Comparison of ENCODE assay signal across 9 cellular contexts in the genomic region with DNA sequence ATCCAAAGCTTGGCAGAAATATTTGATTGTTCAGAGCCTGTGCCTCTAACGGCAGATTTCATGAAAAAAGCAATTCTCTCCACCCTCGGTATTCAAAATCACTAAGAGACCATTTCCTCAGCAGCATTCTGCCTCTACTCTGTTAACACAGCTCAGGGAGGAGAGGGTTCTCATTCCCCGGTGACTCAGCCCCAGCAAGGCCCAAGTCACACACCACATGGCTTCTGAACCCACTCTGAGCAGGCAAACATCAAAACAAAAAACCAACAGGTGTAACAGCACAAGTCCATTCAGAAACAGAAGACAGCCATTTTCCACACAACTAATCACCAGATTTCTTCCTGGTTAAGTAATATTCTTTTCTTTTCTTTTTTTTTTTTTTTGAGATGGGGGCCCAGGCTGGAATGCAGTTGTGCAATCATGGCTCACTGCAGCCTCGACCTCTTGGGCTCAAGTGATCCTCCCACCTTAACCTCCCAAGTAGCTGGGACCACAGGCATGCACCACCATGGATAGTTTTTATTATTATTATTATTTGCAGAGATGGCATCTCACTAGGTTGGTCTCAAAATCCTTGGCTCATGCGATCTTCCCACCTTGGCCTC. TPM values are rescaled to one million over a fixed set of nuclear protein-coding genes. Genes with fewer than 3 reads are reported as not detected.
DNase-seq lines count a peak whose midpoint lies in the region; ATAC-seq and TF ChIP-seq lines count a peak whose summit lies in the region.
"Had no signal": no experiment of that assay in that cellular context is flagged by ENCODE, and none has a peak within 500 bp of the region (broad histone marks: within the 10 kb centered on the region; RNA-seq: fewer than 3 reads in every experiment).

No MANE protein-coding gene starts in this region.

- DNase-seq in DND-41 (no peak), mesendoderm (peak; percentile 64), AML-193 (lab: John Stamatoyannopoulos, UW) (no peak), cerebellar cortex (ENCODE audit: low spot score) (no peak)
- DNase-seq in activated naive CD4-positive, alpha-beta T cell treated with anti-CD3 and anti-CD28 coated beads, Interleukin-2, amount 10 ng/mL, durations not matched to agents 7 days and 5 days, result peak; percentile 31

- H3K27me3 ChIP-seq in DND-41 (ENCODE audit: insufficient read depth, low read length, poor library complexity), result no peaks in the 10 kb centered on the region
- no peaks in the 10 kb centered on the region for H3K27me3 ChIP-seq in mesendoderm (ENCODE audit: insufficient read depth, low read length, poor library complexity)

- H3K27ac Mint-ChIP-seq in IgD-negative memory B cell, result peak overlapping the region; percentile 69 to 92 (median 82)
- peak overlapping the region; percentile 77 for H3K27ac Mint-ChIP-seq in activated naive CD4-positive, alpha-beta T cell treated with anti-CD3 and anti-CD28 coated beads, Interleukin-2, amount 10 ng/mL, durations not matched to agents 7 days and 5 days

- H4K5ac ChIP-seq in mesendoderm (ENCODE audit: low read length), result no peak overlapping the region

- peaks cover 58 to 69% (median 67%) of the 10 kb centered on the region in 3 donors for H3K4me1 Mint-ChIP-seq in IgD-negative memory B cell
- peaks cover 78% of the 10 kb centered on the region for H3K4me1 Mint-ChIP-seq in activated naive CD4-positive, alpha-beta T cell treated with anti-CD3 and anti-CD28 coated beads, Interleukin-2, amount 10 ng/mL, durations not matched to agents 7 days and 5 days

- no peak overlapping the region for H3K4me3 ChIP-seq in DND-41 (ENCODE audit: low read depth in 1 of 2, low read length in 2 of 2)
- H3K4me3 ChIP-seq in mesendoderm (ENCODE audit: low read length), result no peak overlapping the region

- H3K4me1 ChIP-seq in DND-41 (ENCODE audit: insufficient read depth, low read length) (no peaks in the 10 kb centered on the region), mesendoderm (ENCODE audit: control insufficient read depth, low read depth, low read length) (peaks cover 14% of the 10 kb centered on the region)

- H3K27me3 Mint-ChIP-seq in IgD-negative memory B cell, result no peaks in the 10 kb centered on the region
- H3K27me3 Mint-ChIP-seq in activated naive CD4-positive, alpha-beta T cell treated with anti-CD3 and anti-CD28 coated beads, Interleukin-2, amount 10 ng/mL, durations not matched to agents 7 days and 5 days, result peaks cover 24% of the 10 kb centered on the region

- H4K20me1 ChIP-seq in DND-41 (ENCODE audit: insufficient read depth, low read length), result no peaks in the 10 kb centered on the region

- no CpG with 5 or more reads among the region's 5 CpGs for WGBS in mesendoderm (ENCODE audit: extremely low coverage, insufficient coverage, low lambda C conversion rate)

- no peak for TF ChIP-seq CTCF in DND-41 (IDR thresholded peaks at IDR 0.05; ENCODE audit: borderline replicate concordance, extremely low read depth, low read length, poor library complexity, severe bottlenecking)

- H2BK5ac ChIP-seq in mesendoderm (ENCODE audit: low read length), result no peak overlapping the region

- peaks cover 1% of the 10 kb centered on the region for H3K36me3 Mint-ChIP-seq in IgD-negative memory B cell
- peaks cover 5% of the 10 kb centered on the region for H3K36me3 Mint-ChIP-seq in activated naive CD4-positive, alpha-beta T cell treated with anti-CD3 and anti-CD28 coated beads, Interleukin-2, amount 10 ng/mL, durations not matched to agents 7 days and 5 days

- ATAC-seq in DND-41 (ENCODE audit: insufficient read depth, low read depth) (peak; percentile 65; the same call in 1 of the 3 replicates), GM21529 (IDR thresholded peaks at IDR 0.05; ENCODE audit: unreplicated experiment) (no peak), HG02852 (IDR thresholded peaks at IDR 0.05; ENCODE audit: unreplicated experiment) (no peak)

- H3K36me3 ChIP-seq in DND-41 (ENCODE audit: insufficient read depth, low read length) (no peaks in the 10 kb centered on the region), mesendoderm (ENCODE audit: control insufficient read depth, insufficient read depth, low read length) (no peaks in the 10 kb centered on the region)

- H3K9ac ChIP-seq in DND-41 (ENCODE audit: low read depth, low read length) (no peak overlapping the region), mesendoderm (ENCODE audit: low read length) (no peak overlapping the region)

- no peak overlapping the region for H2BK15ac ChIP-seq in mesendoderm (replicated peaks; ENCODE audit: low read depth)

- peak overlapping the region in 2 of 4 donors; percentile 47 to 78 for H3K4me3 Mint-ChIP-seq in IgD-negative memory B cell
- no peak overlapping the region for H3K4me3 Mint-ChIP-seq in activated naive CD4-positive, alpha-beta T cell treated with anti-CD3 and anti-CD28 coated beads, Interleukin-2, amount 10 ng/mL, durations not matched to agents 7 days and 5 days

- CTCF ChIA-PET in activated naive CD4-positive, alpha-beta T cell treated with anti-CD3 and anti-CD28 coated beads, Interleukin-2, amount 10 ng/mL, durations not matched to agents 7 days and 5 days (lab: Charles Lee), result interaction anchor here (0.6 to 2.0 kb wide), 3 partner anchors 11 to 484 kb away, joined by 3 to 6 read pairs (median 3); a partner anchor contains a TSS

- peaks cover 0 to 2% (median 0%) of the 10 kb centered on the region in 3 donors for H3K9me3 Mint-ChIP-seq in IgD-negative memory B cell
- H3K9me3 Mint-ChIP-seq in activated naive CD4-positive, alpha-beta T cell treated with anti-CD3 and anti-CD28 coated beads, Interleukin-2, amount 10 ng/mL, durations not matched to agents 7 days and 5 days, result peaks cover 10% of the 10 kb centered on the region

- no peak overlapping the region for H3K4me2 ChIP-seq in DND-41 (ENCODE audit: insufficient read depth, low read length)
- no peak overlapping the region for H3K4me2 ChIP-seq in mesendoderm (ENCODE audit: low read length)

- H4K8ac ChIP-seq in mesendoderm (ENCODE audit: low read depth, low read length), result no peak overlapping the region

- H3K27ac ChIP-seq in DND-41 (ENCODE audit: low read length), result no peak overlapping the region
- H3K27ac ChIP-seq in mesendoderm (ENCODE audit: low read depth, low read length), result no peak overlapping the region
- H3K27ac ChIP-seq: RWPE1 had no signal

- no peak overlapping the region for H3K18ac ChIP-seq in mesendoderm (ENCODE audit: low read length)

- H2BK120ac ChIP-seq in mesendoderm (ENCODE audit: low read depth, low read length), result no peak overlapping the region

- H3K9me3 ChIP-seq in DND-41 (ENCODE audit: insufficient read depth, low read length, severe bottlenecking), result no peaks in the 10 kb centered on the region

- H3K79me2 ChIP-seq in DND-41 (ENCODE audit: insufficient read depth, low read length) (no peaks in the 10 kb centered on the region), mesendoderm (ENCODE audit: control insufficient read depth, insufficient read depth, low read length) (no peaks in the 10 kb centered on the region)

- H3K4ac ChIP-seq in mesendoderm (ENCODE audit: low read depth, low read length), result no peak overlapping the region

- H2AFZ ChIP-seq in DND-41 (ENCODE audit: low read depth, low read length), result no peak overlapping the region

- peaks cover 2% of the 10 kb centered on the region for H3K79me1 ChIP-seq in mesendoderm (ENCODE audit: low read length)

- no peak overlapping the region for H2AK5ac ChIP-seq in mesendoderm (ENCODE audit: low read length)

- no peak overlapping the region for H3K56ac ChIP-seq in mesendoderm (ENCODE audit: low read length)

- H3K23ac ChIP-seq in mesendoderm (ENCODE audit: low read length), result no peak overlapping the region

RNA-seq across cellular contexts. Expression of a gene that starts 55.4 kb away (rescaled TPM):
- polyA plus RNA-seq in IgD-negative memory B cell, result 10.9 TPM
- polyA plus RNA-seq in mesendoderm (2013, experiment 1 of 2), result 3.1 TPM
- polyA plus RNA-seq in mesendoderm (2013, experiment 2 of 2), result 3.1 TPM

Comparison
In these comparisons a context has a peak if more than half of its experiments do, and no peak if none do; other contexts are left out.
1. DNase-seq: peak in activated naive CD4-positive, alpha-beta T cell treated with anti-CD3 and anti-CD28 coated beads, Interleukin-2, amount 10 ng/mL, durations not matched to agents 7 days and 5 days (single experiment) and mesendoderm (single experiment); none in DND-41 (single experiment), AML-193 (0 of 2) and cerebellar cortex (single experiment).